1 cellular context compared by ENCODE assay signal in genomic region chr1:145804235-145805045, GRCh38.
TF ChIP-seq lines count a peak whose summit lies in the region.

No MANE protein-coding gene starts in this region.

TF ChIP-seq in HEK293, 187 proteins besides CTCF, POLR2A, EP300 and RAD21:
- TF ChIP-seq, protein P1, sequence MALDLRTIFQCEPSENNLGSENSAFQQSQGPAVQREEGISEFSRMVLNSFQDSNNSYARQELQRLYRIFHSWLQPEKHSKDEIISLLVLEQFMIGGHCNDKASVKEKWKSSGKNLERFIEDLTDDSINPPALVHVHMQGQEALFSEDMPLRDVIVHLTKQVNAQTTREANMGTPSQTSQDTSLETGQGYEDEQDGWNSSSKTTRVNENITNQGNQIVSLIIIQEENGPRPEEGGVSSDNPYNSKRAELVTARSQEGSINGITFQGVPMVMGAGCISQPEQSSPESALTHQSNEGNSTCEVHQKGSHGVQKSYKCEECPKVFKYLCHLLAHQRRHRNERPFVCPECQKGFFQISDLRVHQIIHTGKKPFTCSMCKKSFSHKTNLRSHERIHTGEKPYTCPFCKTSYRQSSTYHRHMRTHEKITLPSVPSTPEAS (tag by site-specific recombination; IDR thresholded peaks at IDR 0.05) = peak; percentile 53
- TF ChIP-seq ZNF558 (tag by site-specific recombination; IDR thresholded peaks at IDR 0.05) (no peak), ZNF664 (tag by site-specific recombination; IDR thresholded peaks at IDR 0.05) (peak; percentile 99)
TF ChIP-seq in HEK293: peak in this region for 2.
